In genomic region chr17:75619506-75620431, GRCh38 we compare ENCODE assay signal across 8 cellular contexts. TPM values are rescaled to one million over a fixed set of nuclear protein-coding genes. Genes with fewer than 3 reads are reported as not detected.
A peak's percentile ranks its signal among the peaks of the same experiment; 100 is the strongest.
DNase-seq lines count a peak whose midpoint lies in the region; ATAC-seq and TF ChIP-seq lines count a peak whose summit lies in the region.

No MANE protein-coding gene starts in this region.

- no peak overlapping the region for H3K27ac Mint-ChIP-seq in activated CD8-positive, alpha-beta memory T cell treated with anti-CD3 and anti-CD28 coated beads, Interleukin-2, amount 10 ng/mL, durations not matched to agents 7 days and 5 days
- H3K27ac Mint-ChIP-seq in activated CD8-positive, alpha-beta T cell treated with anti-CD3 and anti-CD28 coated beads, Interleukin-2, amount 10 ng/mL, durations not matched to agents 7 days and 5 days, result no peak overlapping the region

- H3K36me3 ChIP-seq in right lobe of liver, result peaks cover 0 to 7% (median 0%) of the 10 kb centered on the region in 4 donors

- peaks cover 2% of the 10 kb centered on the region for H3K4me1 Mint-ChIP-seq in activated CD8-positive, alpha-beta memory T cell treated with anti-CD3 and anti-CD28 coated beads, Interleukin-2, amount 10 ng/mL, durations not matched to agents 7 days and 5 days
- H3K4me1 Mint-ChIP-seq in activated CD8-positive, alpha-beta T cell treated with anti-CD3 and anti-CD28 coated beads, Interleukin-2, amount 10 ng/mL, durations not matched to agents 7 days and 5 days (ENCODE audit: low read depth), result no peaks in the 10 kb centered on the region

- H3K4me1 ChIP-seq in right lobe of liver, result no peaks in the 10 kb centered on the region

- CTCF ChIA-PET in activated CD8-positive, alpha-beta memory T cell treated with anti-CD3 and anti-CD28 coated beads, Interleukin-2, amount 10 ng/mL, durations not matched to agents 7 days and 5 days (lab: Charles Lee), result interaction anchor here (1.0 to 3.8 kb wide), 8 partner anchors 11 to 129 kb away, joined by 3 to 29 read pairs (median 5); partner anchors contain the start of gene SMIM5
- CTCF ChIA-PET in activated CD8-positive, alpha-beta T cell treated with anti-CD3 and anti-CD28 coated beads, Interleukin-2, amount 10 ng/mL, durations not matched to agents 7 days and 5 days (lab: Charles Lee), result interaction anchor here (0.5 to 3.2 kb wide), 11 partner anchors 14 to 761 kb away, joined by 3 to 23 read pairs (median 3); partner anchors contain the start of genes RECQL5, SAP30BP and SMIM5

- no peak overlapping the region for H3K4me3 Mint-ChIP-seq in activated CD8-positive, alpha-beta memory T cell treated with anti-CD3 and anti-CD28 coated beads, Interleukin-2, amount 10 ng/mL, durations not matched to agents 7 days and 5 days
- H3K4me3 Mint-ChIP-seq in activated CD8-positive, alpha-beta T cell treated with anti-CD3 and anti-CD28 coated beads, Interleukin-2, amount 10 ng/mL, durations not matched to agents 7 days and 5 days, result no peak overlapping the region

- no peak for TF ChIP-seq POLR2A in right lobe of liver (IDR thresholded peaks at IDR 0.05)

- no peaks in the 10 kb centered on the region for H3K27me3 Mint-ChIP-seq in activated CD8-positive, alpha-beta memory T cell treated with anti-CD3 and anti-CD28 coated beads, Interleukin-2, amount 10 ng/mL, durations not matched to agents 7 days and 5 days
- no peaks in the 10 kb centered on the region for H3K27me3 Mint-ChIP-seq in activated CD8-positive, alpha-beta T cell treated with anti-CD3 and anti-CD28 coated beads, Interleukin-2, amount 10 ng/mL, durations not matched to agents 7 days and 5 days (ENCODE audit: low read depth)

- POLR2A ChIA-PET in activated CD8-positive, alpha-beta T cell treated with anti-CD3 and anti-CD28 coated beads, Interleukin-2, amount 10 ng/mL, durations not matched to agents 7 days and 5 days (lab: Charles Lee), result interaction anchor here (1.3 kb wide), 1 partner anchor 47 kb away, joined by 3 read pairs; the partner anchor contains the start of genes RECQL5 and SAP30BP

- no peak for ATAC-seq in activated CD8-positive, alpha-beta memory T cell treated with anti-CD3 and anti-CD28 coated beads, Interleukin-2, amount 10 ng/mL, durations not matched to agents 7 days and 5 days
- peak; percentile 41 for ATAC-seq in activated CD8-positive, alpha-beta T cell treated with anti-CD3 and anti-CD28 coated beads, Interleukin-2, amount 10 ng/mL, durations not matched to agents 7 days and 5 days
- ATAC-seq in right lobe of liver (peak in 3 of 4 donors; percentile 4 to 37 (median 21)), HG02759 (IDR thresholded peaks at IDR 0.05; ENCODE audit: unreplicated experiment) (no peak)

- intact Hi-C loops in right lobe of liver (cut with DNase I), result no loop called here

- H3K27ac ChIP-seq in right lobe of liver, result no peak overlapping the region

- peak; percentile 50 for DNase-seq in activated CD8-positive, alpha-beta memory T cell treated with anti-CD3 and anti-CD28 coated beads, Interleukin-2, amount 10 ng/mL, durations not matched to agents 7 days and 5 days
- no peak for DNase-seq in activated CD8-positive, alpha-beta memory T cell treated with anti-CD3 and anti-CD28 coated beads for 24 hours
- DNase-seq in LNCaP clone FGC (ENCODE audit: low read depth) (no peak), right lobe of liver (no peak), foreskin melanocyte (no peak), LoVo (ENCODE audit: low spot score) (no peak)
- DNase-seq in activated CD8-positive, alpha-beta T cell treated with anti-CD3 and anti-CD28 coated beads, Interleukin-2, amount 10 ng/mL, durations not matched to agents 7 days and 5 days, result peak; percentile 47

- H3K9me3 ChIP-seq in right lobe of liver, result no peaks in the 10 kb centered on the region

- H3K36me3 Mint-ChIP-seq in activated CD8-positive, alpha-beta memory T cell treated with anti-CD3 and anti-CD28 coated beads, Interleukin-2, amount 10 ng/mL, durations not matched to agents 7 days and 5 days, result no peaks in the 10 kb centered on the region
- no peaks in the 10 kb centered on the region for H3K36me3 Mint-ChIP-seq in activated CD8-positive, alpha-beta T cell treated with anti-CD3 and anti-CD28 coated beads, Interleukin-2, amount 10 ng/mL, durations not matched to agents 7 days and 5 days (ENCODE audit: low read depth)

- H3K27me3 ChIP-seq in right lobe of liver, result no peaks in the 10 kb centered on the region

- no peaks in the 10 kb centered on the region for H3K9me3 Mint-ChIP-seq in activated CD8-positive, alpha-beta memory T cell treated with anti-CD3 and anti-CD28 coated beads, Interleukin-2, amount 10 ng/mL, durations not matched to agents 7 days and 5 days (ENCODE audit: low read depth)
- H3K9me3 Mint-ChIP-seq in activated CD8-positive, alpha-beta T cell treated with anti-CD3 and anti-CD28 coated beads, Interleukin-2, amount 10 ng/mL, durations not matched to agents 7 days and 5 days (ENCODE audit: insufficient read depth), result no peaks in the 10 kb centered on the region

- 92% methylated on average over 5 of the region's 36 CpGs for WGBS in right lobe of liver (ENCODE audit: insufficient coverage, low coverage, low lambda C conversion rate, missing lambda C conversion rate)

- TF ChIP-seq CTCF in LNCaP clone FGC (IDR thresholded peaks at IDR 0.05; ENCODE audit: control insufficient read depth, extremely low read depth, insufficient read depth) (peak; percentile 45), right lobe of liver (IDR thresholded peaks at IDR 0.05) (peak; percentile 16 to 39 (median 23))

- no peak overlapping the region for H3K4me3 ChIP-seq in LNCaP clone FGC (ENCODE audit: low read depth, low read length)
- H3K4me3 ChIP-seq in right lobe of liver, result no peak overlapping the region

RNA-seq across cellular contexts. Expression of gene SMIM5, which starts 13.5 kb away (rescaled TPM):
- total RNA-seq in activated CD8-positive, alpha-beta memory T cell treated with anti-CD3 and anti-CD28 coated beads, Interleukin-2, amount 10 ng/mL, durations not matched to agents 7 days and 5 days, result under 1 TPM in 1 of 2 experiments, not detected in 1; 0.15 TPM
- total RNA-seq in activated CD8-positive, alpha-beta T cell treated with anti-CD3 and anti-CD28 coated beads, Interleukin-2, amount 10 ng/mL, durations not matched to agents 7 days and 5 days, result under 1 TPM in 1 of 2 experiments, not detected in 1; 0.31 TPM
- under 1 TPM in 5 of 6 experiments, not detected in 1; 0.06 to 0.78 (median 0.29) TPM for total RNA-seq in right lobe of liver

RNA-seq across cellular contexts. Expression of gene MYO15B, which starts 32.2 kb away (rescaled TPM):
- 10 to 100 TPM; 12.4 to 25.6 TPM for total RNA-seq in activated CD8-positive, alpha-beta memory T cell treated with anti-CD3 and anti-CD28 coated beads, Interleukin-2, amount 10 ng/mL, durations not matched to agents 7 days and 5 days
- 10 to 100 TPM; 26.9 to 27.8 TPM for total RNA-seq in activated CD8-positive, alpha-beta T cell treated with anti-CD3 and anti-CD28 coated beads, Interleukin-2, amount 10 ng/mL, durations not matched to agents 7 days and 5 days
- total RNA-seq in right lobe of liver, result 100 to 1,000 TPM in 1 of 6 experiments, 10 to 100 TPM in 5; 26.4 to 104 (median 52.9) TPM

RNA-seq across cellular contexts. Expression of gene RECQL5, which starts 47.2 kb away (rescaled TPM):
- total RNA-seq in activated CD8-positive, alpha-beta memory T cell treated with anti-CD3 and anti-CD28 coated beads, Interleukin-2, amount 10 ng/mL, durations not matched to agents 7 days and 5 days, result 10 to 100 TPM; 35.5 to 46.2 TPM
- total RNA-seq in activated CD8-positive, alpha-beta T cell treated with anti-CD3 and anti-CD28 coated beads, Interleukin-2, amount 10 ng/mL, durations not matched to agents 7 days and 5 days, result 10 to 100 TPM; 37.6 to 43.9 TPM
- total RNA-seq in right lobe of liver, result 10 to 100 TPM; 13.5 to 24.8 (median 18.4) TPM

RNA-seq across cellular contexts. Expression of gene SAP30BP, which starts 47.4 kb away (rescaled TPM):
- total RNA-seq in activated CD8-positive, alpha-beta memory T cell treated with anti-CD3 and anti-CD28 coated beads, Interleukin-2, amount 10 ng/mL, durations not matched to agents 7 days and 5 days, result 100 to 1,000 TPM in 1 of 2 experiments, 10 to 100 TPM in 1; 100.0 to 106 TPM
- total RNA-seq in activated CD8-positive, alpha-beta T cell treated with anti-CD3 and anti-CD28 coated beads, Interleukin-2, amount 10 ng/mL, durations not matched to agents 7 days and 5 days, result 10 to 100 TPM; 88.7 to 93.7 TPM
- total RNA-seq in right lobe of liver, result 10 to 100 TPM; 24.0 to 36.0 (median 27.0) TPM

Comparison
In these comparisons a context has a peak if more than half of its experiments do, and no peak if none do; other contexts are left out.
1. DNase-seq: peak in activated CD8-positive, alpha-beta memory T cell treated with anti-CD3 and anti-CD28 coated beads, Interleukin-2, amount 10 ng/mL, durations not matched to agents 7 days and 5 days (single experiment) and activated CD8-positive, alpha-beta T cell treated with anti-CD3 and anti-CD28 coated beads, Interleukin-2, amount 10 ng/mL, durations not matched to agents 7 days and 5 days (single experiment); none in activated CD8-positive, alpha-beta memory T cell treated with anti-CD3 and anti-CD28 coated beads for 24 hours (single experiment), LNCaP clone FGC (single experiment), right lobe of liver (0 of 3), foreskin melanocyte (single experiment) and LoVo (single experiment).
2. ATAC-seq: peak in activated CD8-positive, alpha-beta T cell treated with anti-CD3 and anti-CD28 coated beads, Interleukin-2, amount 10 ng/mL, durations not matched to agents 7 days and 5 days (single experiment) and right lobe of liver (3 of 4); none in activated CD8-positive, alpha-beta memory T cell treated with anti-CD3 and anti-CD28 coated beads, Interleukin-2, amount 10 ng/mL, durations not matched to agents 7 days and 5 days (single experiment) and HG02759 (single experiment).